ENCODE assay signal across 19 cellular contexts in the genomic region with DNA sequence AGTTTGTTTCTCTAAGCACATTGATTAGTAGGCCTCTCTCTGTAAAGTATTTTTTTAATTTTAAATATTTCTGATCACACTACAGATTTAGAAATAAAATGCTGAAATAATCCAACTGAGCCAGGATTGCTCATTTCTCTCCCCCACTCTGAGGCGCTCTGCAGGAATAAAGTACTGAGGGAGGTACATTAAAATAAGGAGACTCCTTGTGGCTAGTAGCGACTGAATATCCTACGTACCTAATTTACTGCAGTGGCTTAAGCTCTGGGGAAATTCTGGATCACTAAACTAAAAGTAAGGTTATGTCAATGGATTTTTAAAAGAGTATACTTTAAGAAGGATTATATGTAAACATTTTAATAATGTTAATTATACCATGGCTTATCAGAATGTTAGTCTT.
DNase-seq lines count a peak whose midpoint lies in the region; ATAC-seq and TF ChIP-seq lines count a peak whose summit lies in the region.
"Had no signal": no experiment of that assay in that cellular context is flagged by ENCODE, and none has a peak within 500 bp of the region (broad histone marks: within the 10 kb centered on the region; RNA-seq: fewer than 3 reads in every experiment).

No MANE protein-coding gene starts in this region.

- H3K27ac Mint-ChIP-seq in GM23338, result no peak overlapping the region
- no peak overlapping the region for H3K27ac Mint-ChIP-seq in endodermal cell
- no peak overlapping the region for H3K27ac Mint-ChIP-seq in stimulated activated effector memory CD8-positive, alpha-beta T cell treated with anti-CD3 and anti-CD28 coated beads, Interleukin-12 subunit alpha, Interleukin-12 subunit beta, amount 100 ng/mL, for 72 hours
- H3K27ac Mint-ChIP-seq: B cell; CD4-positive, alpha-beta T cell; CD8-positive, alpha-beta memory T cell; H9 had no signal

- H3K4me1 ChIP-seq in GM23338 (ENCODE audit: insufficient read depth) (peaks cover 4% of the 10 kb centered on the region; the same call in 1 of the 2 replicates), Panc1 (ENCODE audit: control insufficient read depth, insufficient read depth, low read length) (peaks cover 12% of the 10 kb centered on the region; the same call in 1 of the 2 replicates), endodermal cell (ENCODE audit: control insufficient read depth, insufficient read depth, low read length) (no peaks in the 10 kb centered on the region)

- H3K4me2 ChIP-seq in GM23338, result no peak overlapping the region
- H3K4me2 ChIP-seq: BLaER1 had no signal

- intact Hi-C loops in Panc1 (cut with micrococcal nuclease; ENCODE audit: unreplicated experiment), result no loop called here

- no peaks in the 10 kb centered on the region for H3K27me3 ChIP-seq in GM23338 (ENCODE audit: insufficient read depth)
- no peaks in the 10 kb centered on the region for H3K27me3 ChIP-seq in Panc1 (ENCODE audit: control insufficient read depth, insufficient read depth, low read length)
- no peaks in the 10 kb centered on the region for H3K27me3 ChIP-seq in endodermal cell (ENCODE audit: control insufficient read depth, insufficient read depth, low read length, poor library complexity, severe bottlenecking)
- H3K27me3 ChIP-seq: BLaER1 had no signal

- no peak overlapping the region for H3K27ac ChIP-seq in GM23338 (ENCODE audit: low read depth)
- peak overlapping the region; percentile 55; the same call in 1 of the 2 replicates for H3K27ac ChIP-seq in Panc1 (ENCODE audit: low read length)
- H3K27ac ChIP-seq in endodermal cell (ENCODE audit: low read depth, low read length), result no peak overlapping the region
- H3K27ac ChIP-seq: BLaER1, C4-2B, GM23248 had no signal

- in situ Hi-C loops in Panc1 (cut with HindIII; ENCODE audit: low pct_unique_long_range_greater_than_20kb, low sequenced_read_pairs), result no loop called here

- TF ChIP-seq CTCF in GM23338 (conservative IDR thresholded peaks at IDR 0.05; ENCODE audit: low read depth in 2 of 2) (0 out of 4 replicates have a peak, but pooled peaks of 1 of the 2 experiments have one; percentile 5), Panc1 (IDR thresholded peaks at IDR 0.05) (no peak), endodermal cell (conservative IDR thresholded peaks at IDR 0.05) (peak; percentile 17)

- H3K27me3 Mint-ChIP-seq in GM23338 (ENCODE audit: insufficient read depth, low read depth, poor library complexity), result no peaks in the 10 kb centered on the region
- H3K27me3 Mint-ChIP-seq in endodermal cell (ENCODE audit: insufficient read depth), result no peaks in the 10 kb centered on the region
- H3K27me3 Mint-ChIP-seq: B cell; CD4-positive, alpha-beta T cell had no signal

- POLR2A ChIA-PET in Panc1 (lab: Charles Lee), result no interaction called here

- no TSS peak for BruUV-seq in Panc1 (replicated peaks; lab: Mats Ljungman, UMichigan)

- H3F3A ChIP-seq in GM23338 (replicated peaks; ENCODE audit: low read depth), result no peaks in the 10 kb centered on the region

- ATAC-seq in GM23338, result peak; percentile 36; the same call in 1 of the 3 replicates
- ATAC-seq in Panc1, result no peak
- ATAC-seq in HG02642 (IDR thresholded peaks at IDR 0.05; ENCODE audit: poor library complexity, unreplicated experiment), result no peak
- ATAC-seq in stimulated activated effector memory CD8-positive, alpha-beta T cell treated with anti-CD3 and anti-CD28 coated beads, Interleukin-12 subunit alpha, Interleukin-12 subunit beta, amount 100 ng/mL, for 72 hours, result no peak
- ATAC-seq in HG03159 (IDR thresholded peaks at IDR 0.05; ENCODE audit: unreplicated experiment), result no peak
- ATAC-seq: GM12878, HCT116 had no signal

- no peaks in the 10 kb centered on the region for H3K79me2 ChIP-seq in GM23338 (replicated peaks; ENCODE audit: insufficient read depth)

- H3K4me3 ChIP-seq in GM23338 (no peak overlapping the region), Panc1 (ENCODE audit: low read depth in 2 of 2, low read length in 2 of 2) (no peak overlapping the region), endodermal cell (ENCODE audit: low read length) (no peak overlapping the region)
- H3K4me3 ChIP-seq: BLaER1, GM12878, GM23248 had no signal

- no peaks in the 10 kb centered on the region for H3K9me3 Mint-ChIP-seq in GM23338
- no peaks in the 10 kb centered on the region for H3K9me3 Mint-ChIP-seq in endodermal cell
- H3K9me3 Mint-ChIP-seq in stimulated activated effector memory CD8-positive, alpha-beta T cell treated with anti-CD3 and anti-CD28 coated beads, Interleukin-12 subunit alpha, Interleukin-12 subunit beta, amount 100 ng/mL, for 72 hours, result no peaks in the 10 kb centered on the region
- H3K9me3 Mint-ChIP-seq: CD4-positive, alpha-beta T cell; CD8-positive, alpha-beta memory T cell; H9 had no signal

- H2AFZ ChIP-seq in GM23338, result no peak overlapping the region
- H2AFZ ChIP-seq: GM23248 had no signal

- H3K9me3 ChIP-seq in Panc1 (ENCODE audit: control insufficient read depth, insufficient read depth, low read depth, low read length), result no peaks in the 10 kb centered on the region
- no peaks in the 10 kb centered on the region for H3K9me3 ChIP-seq in endodermal cell (ENCODE audit: control insufficient read depth, low read length)
- H3K9me3 ChIP-seq: BLaER1 had no signal

- H3K36me3 ChIP-seq in GM23338 (ENCODE audit: insufficient read depth) (peaks cover 4% of the 10 kb centered on the region; the same call in 1 of the 2 replicates), Panc1 (ENCODE audit: control insufficient read depth, insufficient read depth, low read length) (peaks cover 23% of the 10 kb centered on the region), endodermal cell (ENCODE audit: control insufficient read depth, insufficient read depth, low read length) (peaks cover 9% of the 10 kb centered on the region)

- no peak overlapping the region for H3K4me3 Mint-ChIP-seq in GM23338
- H3K4me3 Mint-ChIP-seq in endodermal cell, result no peak overlapping the region
- H3K4me3 Mint-ChIP-seq in stimulated activated effector memory CD8-positive, alpha-beta T cell treated with anti-CD3 and anti-CD28 coated beads, Interleukin-12 subunit alpha, Interleukin-12 subunit beta, amount 100 ng/mL, for 72 hours, result no peak overlapping the region
- H3K4me3 Mint-ChIP-seq: B cell; CD4-positive, alpha-beta T cell; CD8-positive, alpha-beta memory T cell; H9 had no signal

- 96 to 100% methylated on average over 2 to 3 of the region's 3 CpGs for WGBS in endodermal cell (ENCODE audit: insufficient coverage in 1 of 2, insufficient read length in 1 of 2), 2 experiments

- CTCF ChIA-PET in Panc1 (lab: Charles Lee), result no interaction called here

- H3K4me1 Mint-ChIP-seq in GM23338 (peaks cover 16% of the 10 kb centered on the region), endodermal cell (no peaks in the 10 kb centered on the region)
- H3K4me1 Mint-ChIP-seq in stimulated activated effector memory CD8-positive, alpha-beta T cell treated with anti-CD3 and anti-CD28 coated beads, Interleukin-12 subunit alpha, Interleukin-12 subunit beta, amount 100 ng/mL, for 72 hours, result peaks cover 9% of the 10 kb centered on the region

- H3K36me3 Mint-ChIP-seq in GM23338 (ENCODE audit: low read depth) (peaks cover 13% of the 10 kb centered on the region), endodermal cell (ENCODE audit: low read depth) (peaks cover 8% of the 10 kb centered on the region)
- peaks cover 7% of the 10 kb centered on the region for H3K36me3 Mint-ChIP-seq in stimulated activated effector memory CD8-positive, alpha-beta T cell treated with anti-CD3 and anti-CD28 coated beads, Interleukin-12 subunit alpha, Interleukin-12 subunit beta, amount 100 ng/mL, for 72 hours

- no peaks in the 10 kb centered on the region for H3K9me2 ChIP-seq in GM23338 (ENCODE audit: insufficient read depth)

- DNase-seq in GM23338 (ENCODE audit: low spot score) (peak; percentile 21), Panc1 (ENCODE audit: low read depth, low spot score) (no peak), endodermal cell (no peak)
- DNase-seq in stimulated activated effector memory CD8-positive, alpha-beta T cell treated with anti-CD3 and anti-CD28 coated beads, Interleukin-12 subunit alpha, Interleukin-12 subunit beta, amount 100 ng/mL, for 72 hours (ENCODE audit: low spot score in 2 of 2), result no peak
- DNase-seq: CD4-positive, alpha-beta T cell; CD8-positive, alpha-beta memory T cell; DMS 273 treated with DMSO at 0.1 percent for 48 hours; DMS79; EL; GDM1; GM23248; H9 had no signal

- H4K20me1 ChIP-seq in GM23338 (replicated peaks; ENCODE audit: insufficient read depth), result 0 out of 2 replicates have a peak, but pooled peaks cover 3% of the 10 kb centered on the region
- H4K20me1 ChIP-seq: BLaER1 had no signal

- H3K9ac ChIP-seq in endodermal cell (ENCODE audit: extremely low read depth, low read length, poor library complexity, severe bottlenecking), result no peak overlapping the region
- H3K9ac ChIP-seq: BLaER1, GM23248 had no signal

TF ChIP-seq in GM23338, 12 proteins besides CTCF, POLR2A, EP300 and RAD21 (continues in another document):
- TF ChIP-seq EZH2phosphoT487 (IDR thresholded peaks at IDR 0.05; ENCODE audit: unreplicated experiment), result no peak
